ENCODE assay signal across 16 cellular contexts in genomic region chr6:160226118-160226541, GRCh38. TPM values are rescaled to one million over a fixed set of nuclear protein-coding genes. Genes with fewer than 3 reads are reported as not detected.
DNase-seq lines count a peak whose midpoint lies in the region; ATAC-seq, FAIRE-seq and TF ChIP-seq lines count a peak whose summit lies in the region.
"Had no signal": no experiment of that assay in that cellular context is flagged by ENCODE, and none has a peak within 500 bp of the region (broad histone marks: within the 10 kb centered on the region; RNA-seq: fewer than 3 reads in every experiment).

No MANE protein-coding gene starts in this region.

- no peaks in the 10 kb centered on the region for H3K36me3 ChIP-seq in HepG2 (replicated peaks in 1 of 2; ENCODE audit: control insufficient read depth in 1 of 2, insufficient read depth in 2 of 2, low read length in 2 of 2)
- no peaks in the 10 kb centered on the region for H3K36me3 ChIP-seq in vagina
- H3K36me3 ChIP-seq in esophagus muscularis mucosa = no peaks in the 10 kb centered on the region

- H3K4me1 ChIP-seq in HepG2 (ENCODE audit: insufficient read depth, low read length) (no peaks in the 10 kb centered on the region), vagina (no peaks in the 10 kb centered on the region), esophagus muscularis mucosa (peaks cover 0 to 6% (median 2%) of the 10 kb centered on the region in 4 donors)

- H3K9me3 Mint-ChIP-seq in activated naive CD4-positive, alpha-beta T cell treated with anti-CD3 and anti-CD28 coated beads, Interleukin-2, amount 50 U/mL, for 72 hours = peaks cover 10 to 17% of the 10 kb centered on the region in 2 donors

- no peaks in the 10 kb centered on the region for H3K36me3 Mint-ChIP-seq in activated naive CD4-positive, alpha-beta T cell treated with anti-CD3 and anti-CD28 coated beads, Interleukin-2, amount 50 U/mL, for 72 hours

- H3K4me3 ChIP-seq in HepG2 (replicated peaks in 1 of 3; ENCODE audit: insufficient read depth in 1 of 3, low read depth in 2 of 3, low read length in 3 of 3) (no peak overlapping the region), vagina (no peak overlapping the region), esophagus muscularis mucosa (no peak overlapping the region)

- ATAC-seq in GM19025 (IDR thresholded peaks at IDR 0.05; ENCODE audit: low read depth, unreplicated experiment) (peak; percentile 71), HG02642 (IDR thresholded peaks at IDR 0.05; ENCODE audit: poor library complexity, unreplicated experiment) (peak; percentile 65), HepG2 (no peak)
- peak; percentile 88 to 95 for ATAC-seq in activated naive CD4-positive, alpha-beta T cell treated with anti-CD3 and anti-CD28 coated beads, Interleukin-2, amount 50 U/mL, for 72 hours
- ATAC-seq: HCT116, left lobe of liver had no signal

- in situ Hi-C loops in HepG2 (cut with HindIII; ENCODE audit: extremely low pct_ligation_motif_present, low pct_unique_long_range_greater_than_20kb) = no loop called here

- CTCF ChIA-PET in HepG2 (lab: Yijun Ruan, JAX; ENCODE audit: low intra/inter-chr PET ratio, low total read pairs) = no interaction called here

- no peak overlapping the region for H3K4me2 ChIP-seq in HepG2 (ENCODE audit: low read depth, low read length)

- no peaks in the 10 kb centered on the region for H3K9me3 ChIP-seq in HepG2 (ENCODE audit: low read length)
- no peaks in the 10 kb centered on the region for H3K9me3 ChIP-seq in vagina
- peaks cover 0 to 4% (median 0%) of the 10 kb centered on the region in 4 donors for H3K9me3 ChIP-seq in esophagus muscularis mucosa

- peak overlapping the region in 1 of 2 donors; percentile 25 for H3K27ac Mint-ChIP-seq in activated naive CD4-positive, alpha-beta T cell treated with anti-CD3 and anti-CD28 coated beads, Interleukin-2, amount 50 U/mL, for 72 hours
- H3K27ac Mint-ChIP-seq: activated B cell treated with CpG ODN at 0.5 μM for 24 hours, progenitor cell of endocrine pancreas had no signal

- TF ChIP-seq EP300 in HepG2 (IDR thresholded peaks at IDR 0.05; ENCODE audit: low read depth in 2 of 2, low read length in 2 of 2) = no peak
- no peak for TF ChIP-seq EP300 in HepG2 (CRISPR knock-in tag; IDR thresholded peaks at IDR 0.05; ENCODE audit: borderline replicate concordance)
- TF ChIP-seq EP300 in esophagus muscularis mucosa (IDR thresholded peaks at IDR 0.05) = no peak

- no peak overlapping the region for H3K9ac ChIP-seq in HepG2 (ENCODE audit: insufficient read depth, low read depth, low read length)

- POLR2A ChIA-PET in HepG2 (lab: Yijun Ruan, JAX) = no interaction called here

- no peak for FAIRE-seq in HepG2 (lab: Jason Lieb, UNC)

- H3K27ac ChIP-seq in HepG2 (ENCODE audit: extremely low read length, insufficient read depth, low read length) (no peak overlapping the region), vagina (no peak overlapping the region), esophagus muscularis mucosa (replicated peaks in 1 of 4) (no peak overlapping the region)

- TF ChIP-seq RAD21 in HepG2 (CRISPR knock-in tag; IDR thresholded peaks at IDR 0.05) = no peak

- no peaks in the 10 kb centered on the region for H3K27me3 ChIP-seq in HepG2 (ENCODE audit: control insufficient read depth in 1 of 2, insufficient read depth in 2 of 2, low read length in 2 of 2)
- H3K27me3 ChIP-seq in vagina = no peaks in the 10 kb centered on the region
- no peaks in the 10 kb centered on the region for H3K27me3 ChIP-seq in esophagus muscularis mucosa

- no peak overlapping the region for H2AFZ ChIP-seq in HepG2 (ENCODE audit: low read length)

- TF ChIP-seq CTCF in HepG2 (CRISPR knock-in tag; IDR thresholded peaks at IDR 0.05) = no peak
- no peak for TF ChIP-seq CTCF in vagina (IDR thresholded peaks at IDR 0.05)
- no peak for TF ChIP-seq CTCF in esophagus muscularis mucosa (IDR thresholded peaks at IDR 0.05)

- intact Hi-C loops in HepG2 (cut with micrococcal nuclease; ENCODE audit: unreplicated experiment) (no loop called here), vagina (cut with DNase I) (no loop called here), esophagus muscularis mucosa (cut with DNase I) (no loop called here)

- no peaks in the 10 kb centered on the region for H3K79me2 ChIP-seq in HepG2 (ENCODE audit: insufficient read depth, low read length)

- BruUV-seq in HepG2 (replicated peaks; lab: Mats Ljungman, UMichigan) = no TSS peak

- 40% methylated on average over 5 of the region's 5 CpGs for WGBS in HepG2 (ENCODE audit: low lambda C conversion rate)
- WGBS in esophagus muscularis mucosa = 74% methylated on average over 5 of the region's 5 CpGs

- no peaks in the 10 kb centered on the region for H4K20me1 ChIP-seq in HepG2 (ENCODE audit: insufficient read depth, low read length)

- peak; percentile 43 to 56 for DNase-seq in activated naive CD4-positive, alpha-beta T cell treated with anti-CD3 and anti-CD28 coated beads, Interleukin-2, amount 50 U/mL, for 72 hours (ENCODE audit: low spot score in 2 of 2)
- DNase-seq in stimulated activated CD4-positive, alpha-beta T cell treated with anti-CD3 and anti-CD28 coated beads, Interleukin-1b, Interleukin-23, amount 100 ng/mL, for 48 hours = peak; percentile 80
- DNase-seq in HepG2 (ENCODE audit: low spot score) (no peak), vagina (ENCODE audit: extremely low spot score in 2 of 2) (no peak), nucleus accumbens (lab: John Stamatoyannopoulos, UW) (no peak), esophagus muscularis mucosa (ENCODE audit: extremely low spot score) (no peak)
- DNase-seq: activated B cell treated with CpG ODN at 0.5 μM for 24 hours, Calu3, cerebellar nuclear complex, IMR-90, NCI-H446 had no signal

- no peak for TF ChIP-seq POLR2A in HepG2 (IDR thresholded peaks at IDR 0.05; ENCODE audit: insufficient read depth in 1 of 2, low read depth in 2 of 2, low read length in 2 of 2)
- TF ChIP-seq POLR2A in vagina (IDR thresholded peaks at IDR 0.05) = no peak
- TF ChIP-seq POLR2A in esophagus muscularis mucosa (IDR thresholded peaks at IDR 0.05; ENCODE audit: low read depth) = no peak

TF ChIP-seq in HepG2, 621 proteins besides CTCF, POLR2A, EP300 and RAD21 (continues in another document):
- TF ChIP-seq NFAT5 (CRISPR knock-in tag; IDR thresholded peaks at IDR 0.05) = no peak

RNA-seq across cellular contexts. Expression of gene SLC22A2, which starts 32.5 kb away (rescaled TPM):
- total RNA-seq in activated naive CD4-positive, alpha-beta T cell treated with anti-CD3 and anti-CD28 coated beads, Interleukin-2, amount 50 U/mL, for 72 hours = not detected
- total RNA-seq in HepG2 (2016; rRNA removed; fragmentation: Illumina TruSeq; extraction: Trizol) (not detected in 2 replicates), vagina (not detected), esophagus muscularis mucosa (under 1 TPM in 1 of 4 donors, not detected in 3; 0.75 TPM)
- not detected in 2 replicates for total RNA-seq in HepG2 (2016; cell fraction: cytosol; rRNA removed; fragmentation: Illumina TruSeq; extraction: Trizol; ENCODE audit: low read depth)
- total RNA-seq in HepG2 (2016; cell fraction: insoluble cytoplasmic fraction; rRNA removed; fragmentation: Illumina TruSeq; extraction: Trizol) = not detected in 2 replicates
- total RNA-seq in HepG2 (2016; cell fraction: membrane; rRNA removed; fragmentation: Illumina TruSeq; extraction: Trizol) = not detected in 2 replicates
- total RNA-seq in HepG2 (2016; cell fraction: nucleus; rRNA removed; fragmentation: Illumina TruSeq; extraction: Trizol) = not detected in 2 replicates
- polyA plus RNA-seq in HepG2 (2011; rRNA removed) = not detected in 2 replicates
- polyA plus RNA-seq in HepG2 (2011; cell fraction: cytosol; rRNA removed) = not detected in 2 replicates
- polyA plus RNA-seq in HepG2 (2011; cell fraction: nucleus; rRNA removed) = not detected in 2 replicates
- polyA plus RNA-seq in HepG2 (2012) = not detected in 2 replicates
- polyA plus RNA-seq in HepG2 (2016; cell fraction: cytosol; fragmentation: Illumina TruSeq; extraction: Trizol; ENCODE audit: low read depth) = not detected in 2 replicates
- polyA plus RNA-seq in HepG2 (2016; cell fraction: insoluble cytoplasmic fraction; fragmentation: Illumina TruSeq; extraction: Trizol; ENCODE audit: low read depth) = not detected in 2 replicates
- not detected in 2 replicates for polyA plus RNA-seq in HepG2 (2016; cell fraction: membrane; fragmentation: Illumina TruSeq; extraction: Trizol; ENCODE audit: low read depth)
- not detected in 2 replicates for polyA plus RNA-seq in HepG2 (2016; cell fraction: nucleus; fragmentation: Illumina TruSeq; extraction: Trizol; ENCODE audit: insufficient read depth, low read depth)
- not detected in 2 replicates for polyA minus RNA-seq in HepG2 (2011; rRNA and poly(A)+ RNA removed; ENCODE audit: low replicate concordance)
- polyA minus RNA-seq in HepG2 (2011; cell fraction: cytosol; rRNA and poly(A)+ RNA removed) = not detected in 2 replicates
- polyA minus RNA-seq in HepG2 (2011; cell fraction: nucleus; rRNA and poly(A)+ RNA removed) = not detected in 2 replicates
- total RNA-seq: activated B cell treated with CpG ODN at 0.5 μM for 24 hours, Calu3, IMR-90, left lobe of liver, progenitor cell of endocrine pancreas had no signal
- polyA plus RNA-seq: IMR-90 had no signal

Comparison
In these comparisons a context has a peak if more than half of its experiments do, and no peak if none do; other contexts are left out.
1. DNase-seq: peak in activated naive CD4-positive, alpha-beta T cell treated with anti-CD3 and anti-CD28 coated beads, Interleukin-2, amount 50 U/mL, for 72 hours (2 of 2) and stimulated activated CD4-positive, alpha-beta T cell treated with anti-CD3 and anti-CD28 coated beads, Interleukin-1b, Interleukin-23, amount 100 ng/mL, for 48 hours (single experiment); none in HepG2 (single experiment), vagina (0 of 2), nucleus accumbens (0 of 56) and esophagus muscularis mucosa (single experiment).